In the genomic region with DNA sequence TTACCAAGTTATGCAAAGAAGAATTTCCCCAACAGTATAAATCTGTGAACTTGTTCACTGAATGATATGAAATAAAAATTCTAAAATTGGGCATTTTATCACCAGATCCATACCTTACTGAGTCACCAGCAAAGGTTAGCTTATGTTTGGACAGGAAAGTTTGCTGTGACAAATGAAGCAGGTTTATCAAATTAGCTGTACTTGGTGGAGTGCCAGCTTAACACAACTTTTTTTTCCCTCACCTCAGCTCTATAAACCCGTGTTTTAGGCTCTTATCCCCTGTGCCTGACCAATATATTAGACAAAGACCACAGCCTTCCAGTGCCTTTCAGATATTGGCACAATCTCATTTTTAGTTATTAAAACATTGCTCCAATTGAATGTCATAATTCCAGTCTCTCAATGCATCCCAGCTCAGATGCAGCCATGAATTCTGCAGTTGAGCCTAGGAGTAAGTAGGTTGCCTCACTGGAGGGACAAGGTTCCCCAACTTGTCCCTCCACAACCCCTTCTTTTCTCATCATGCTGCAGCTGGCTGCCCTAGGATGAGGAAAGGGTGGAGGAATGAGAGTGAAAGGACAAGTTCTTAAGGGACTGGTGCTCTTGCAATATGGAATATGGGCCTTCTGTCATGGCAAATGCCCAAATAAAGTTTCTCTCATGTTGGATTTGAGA, we compare ENCODE assay signal across 14 cellular contexts. TPM values are rescaled to one million over a fixed set of nuclear protein-coding genes. Genes with fewer than 3 reads are reported as not detected.
DNase-seq lines count a peak whose midpoint lies in the region; ATAC-seq and TF ChIP-seq lines count a peak whose summit lies in the region.
"Had no signal": no experiment of that assay in that cellular context is flagged by ENCODE, and none has a peak within 500 bp of the region (broad histone marks: within the 10 kb centered on the region; RNA-seq: fewer than 3 reads in every experiment).

No MANE protein-coding gene starts in this region.

- in situ Hi-C loops in IMR-90 (cut with MboI; ENCODE audit: low sequenced_read_pairs) (no loop called here), brain microvascular endothelial cell (cut with HindIII; ENCODE audit: low pct_ligation_motif_present, low sequenced_read_pairs) (no loop called here)

- H3K36me3 ChIP-seq in IMR-90 (ENCODE audit: control insufficient read depth, insufficient read depth, low read length) (no peaks in the 10 kb centered on the region), brain microvascular endothelial cell (replicated peaks) (no peaks in the 10 kb centered on the region), mesenchymal stem cell (ENCODE audit: control insufficient read depth in 1 of 2, insufficient read depth in 2 of 2, low read depth in 1 of 2, low read length in 2 of 2) (no peaks in the 10 kb centered on the region), thyroid gland (no peaks in the 10 kb centered on the region)
- H3K36me3 ChIP-seq: sigmoid colon had no signal

- POLR2A ChIA-PET in IMR-90 (lab: Charles Lee; ENCODE audit: unreplicated experiment), result interaction anchor here (0.5 kb wide), 1 partner anchor 664 kb away, joined by 3 read pairs; no protein-coding TSS in a partner anchor

- H2BK15ac ChIP-seq in IMR-90 (ENCODE audit: low read depth, low read length), result peak overlapping the region; percentile 79
- peak overlapping the region; percentile 15 for H2BK15ac ChIP-seq in mesenchymal stem cell (ENCODE audit: low read depth, poor library complexity, severe bottlenecking)

- CTCF ChIA-PET in IMR-90 (lab: Yijun Ruan, JAX), result interaction anchor here (0.6 to 1.5 kb wide), 3 partner anchors 11 to 701 kb away, joined by 3 to 4 read pairs (median 3); no protein-coding TSS in a partner anchor

- H3K9me1 ChIP-seq in IMR-90 (ENCODE audit: insufficient read depth, low read length), result peaks cover 7% of the 10 kb centered on the region

- H3K27me3 ChIP-seq in IMR-90 (ENCODE audit: control insufficient read depth, insufficient read depth, low read length), result no peaks in the 10 kb centered on the region
- no peaks in the 10 kb centered on the region for H3K27me3 ChIP-seq in brain microvascular endothelial cell (replicated peaks)
- H3K27me3 ChIP-seq in mesenchymal stem cell (ENCODE audit: control insufficient read depth in 1 of 2, insufficient read depth in 1 of 2, low read length in 2 of 2), result no peaks in the 10 kb centered on the region
- no peaks in the 10 kb centered on the region for H3K27me3 ChIP-seq in thyroid gland
- H3K27me3 ChIP-seq: sigmoid colon had no signal

- peaks cover 11 to 23% of the 10 kb centered on the region in 2 donors for H3K9me3 Mint-ChIP-seq in activated naive CD4-positive, alpha-beta T cell treated with anti-CD3 and anti-CD28 coated beads, Interleukin-2, amount 50 U/mL, for 72 hours

- H2BK120ac ChIP-seq in IMR-90 (ENCODE audit: low read depth, low read length) (peak overlapping the region; percentile 93), mesenchymal stem cell (ENCODE audit: low read depth, low read length) (peak overlapping the region; percentile 1)

- H3K9me3 ChIP-seq in IMR-90 (ENCODE audit: control insufficient read depth, insufficient read depth, low read length) (peaks cover 7% of the 10 kb centered on the region), mesenchymal stem cell (ENCODE audit: control insufficient read depth, low read length) (peaks cover 19% of the 10 kb centered on the region), thyroid gland (no peaks in the 10 kb centered on the region)

- H3K4me2 ChIP-seq in IMR-90 (ENCODE audit: low read depth, low read length) (peak overlapping the region; percentile 11), mesenchymal stem cell (ENCODE audit: low read length, poor library complexity, severe bottlenecking) (no peak overlapping the region)

- H2AFZ ChIP-seq in IMR-90 (replicated peaks; ENCODE audit: low read length, poor library complexity) (peak overlapping the region; percentile 51), mesenchymal stem cell (ENCODE audit: low read depth, low read length) (no peak overlapping the region)

- H2AK9ac ChIP-seq in IMR-90 (replicated peaks; ENCODE audit: low read depth, low read length, poor library complexity), result peak overlapping the region; percentile 77

- peak overlapping the region; percentile 91 for H2BK20ac ChIP-seq in IMR-90 (ENCODE audit: low read depth, low read length)

- no peaks in the 10 kb centered on the region for H4K20me1 ChIP-seq in IMR-90 (ENCODE audit: insufficient read depth, low read length)

- H2BK12ac ChIP-seq in mesenchymal stem cell (ENCODE audit: low read length in 2 of 2), result peak overlapping the region in 1 of 2 experiments; percentile 2

- WGBS in IMR-90 (ENCODE audit: extremely low coverage in 2 of 2, insufficient read length in 1 of 2), 2 experiments, result no CpG with 5 or more reads among the region's 1 CpG
- 57% methylated on average over 1 of the region's 1 CpG for WGBS in mesenchymal stem cell
- 24 to 36% methylated on average over 1 of the region's 1 CpG for WGBS in thyroid gland, 2 donors

- no peak for TF ChIP-seq RAD21 in IMR-90 (IDR thresholded peaks at IDR 0.05; ENCODE audit: low read length)

- DNase-seq in IMR-90 (no peak), brain microvascular endothelial cell (no peak), mesenchymal stem cell (no peak), thyroid gland (no peak)
- DNase-seq in activated effector memory CD4-positive, alpha-beta T cell treated with anti-CD3 and anti-CD28 coated beads, Interleukin-2, amount 50 U/mL, for 16 hours, result no peak
- no peak for DNase-seq in activated naive CD4-positive, alpha-beta T cell treated with anti-CD3 and anti-CD28 coated beads, Interleukin-2, amount 50 U/mL, for 72 hours (ENCODE audit: low spot score in 2 of 2)
- DNase-seq: activated naive CD8-positive, alpha-beta T cell treated with anti-CD3 and anti-CD28 coated beads, Interleukin-2, amount 50 U/mL, for 24 hours; activated T-cell treated with anti-CD3 and anti-CD28 coated beads, Interleukin-2, amount 50 U/mL, for 4 hours; left ventricle myocardium superior; NCI-H82; sigmoid colon had no signal

- ATAC-seq in IMR-90 (ENCODE audit: low read depth), result peak; percentile 46
- ATAC-seq in GM18873 (IDR thresholded peaks at IDR 0.05; ENCODE audit: low FRiP score, unreplicated experiment), result no peak
- no peak for ATAC-seq in activated naive CD4-positive, alpha-beta T cell treated with anti-CD3 and anti-CD28 coated beads, Interleukin-2, amount 50 U/mL, for 72 hours
- ATAC-seq in GM21447 (IDR thresholded peaks at IDR 0.05; ENCODE audit: unreplicated experiment), result no peak
- ATAC-seq: activated naive CD8-positive, alpha-beta T cell treated with anti-CD3 and anti-CD28 coated beads, Interleukin-2, amount 50 U/mL, for 24 hours; activated T-cell treated with anti-CD3 and anti-CD28 coated beads, Interleukin-2, amount 50 U/mL, for 4 hours; stimulated activated memory B cell treated with anti-CD40 and anti-IgM and Interleukin-4, amounts not matched to agents 10 μg/mL and 1 μg/mL and 100 μg/mL, for 72 hours had no signal

- peak overlapping the region; percentile 58; the same call in 1 of the 2 replicates for H3K56ac ChIP-seq in IMR-90 (ENCODE audit: extremely low read depth, insufficient read depth, low read length)

- dilution Hi-C loops in IMR-90 (cut with HindIII; ENCODE audit: low sequenced_read_pairs, unreplicated experiment), result no loop called here

- peak overlapping the region; percentile 55 for H3K18ac ChIP-seq in IMR-90 (ENCODE audit: low read depth, low read length)
- peak overlapping the region; percentile 3 to 72 for H3K18ac ChIP-seq in mesenchymal stem cell (ENCODE audit: low read depth in 1 of 2, low read length in 2 of 2)

- H3K36me3 Mint-ChIP-seq in activated naive CD4-positive, alpha-beta T cell treated with anti-CD3 and anti-CD28 coated beads, Interleukin-2, amount 50 U/mL, for 72 hours, result peaks cover 0 to 8% of the 10 kb centered on the region in 2 donors
- H3K36me3 Mint-ChIP-seq: stimulated activated memory B cell treated with anti-CD40 and anti-IgM and Interleukin-4, amounts not matched to agents 10 μg/mL and 1 μg/mL and 100 μg/mL, for 72 hours had no signal

- H3K79me1 ChIP-seq in IMR-90 (ENCODE audit: low read depth in 1 of 2, low read length in 2 of 2) (no peaks in the 10 kb centered on the region), mesenchymal stem cell (replicated peaks; ENCODE audit: low read length, poor library complexity, severe bottlenecking) (no peaks in the 10 kb centered on the region)

- H4K5ac ChIP-seq in IMR-90 (ENCODE audit: low read depth, low read length), result peak overlapping the region; percentile 11; the same call in 1 of the 2 replicates

- intact Hi-C loops in IMR-90 (cut with micrococcal nuclease) (no loop called here), thyroid gland (cut with DNase I) (no loop called here)

- TF ChIP-seq POLR2A in IMR-90 (IDR thresholded peaks at IDR 0.05; ENCODE audit: low read depth, low read length) (no peak), thyroid gland (IDR thresholded peaks at IDR 0.05) (no peak)

- H2BK5ac ChIP-seq in IMR-90 (ENCODE audit: low read depth, low read length, poor library complexity, severe bottlenecking), result peak overlapping the region; percentile 90
- peak overlapping the region; percentile 6 for H2BK5ac ChIP-seq in mesenchymal stem cell (ENCODE audit: low read depth, low read length, poor library complexity, severe bottlenecking)

- no peak for TF ChIP-seq CTCF in IMR-90 (conservative IDR thresholded peaks at IDR 0.05; ENCODE audit: low read depth, low read length)
- no peak for TF ChIP-seq CTCF in brain microvascular endothelial cell (IDR thresholded peaks at IDR 0.05; ENCODE audit: low read depth, low read length, missing control alignments)
- no peak for TF ChIP-seq CTCF in thyroid gland (IDR thresholded peaks at IDR 0.05)

- H3K27ac ChIP-seq in IMR-90 (ENCODE audit: insufficient read depth, low read length), result peak overlapping the region; percentile 67; the same call in 1 of the 2 replicates
- H3K27ac ChIP-seq in brain microvascular endothelial cell, result peak overlapping the region; percentile 25
- H3K27ac ChIP-seq in mesenchymal stem cell (ENCODE audit: low read length, poor library complexity, severe bottlenecking), result peak overlapping the region; percentile 76
- H3K27ac ChIP-seq in thyroid gland, result peak overlapping the region; percentile 10 to 76 (median 56)

- H3K27ac Mint-ChIP-seq in activated naive CD4-positive, alpha-beta T cell treated with anti-CD3 and anti-CD28 coated beads, Interleukin-2, amount 50 U/mL, for 72 hours, result no peak overlapping the region
- H3K27ac Mint-ChIP-seq: activated naive CD8-positive, alpha-beta T cell treated with anti-CD3 and anti-CD28 coated beads, Interleukin-2, amount 50 U/mL, for 24 hours; stimulated activated memory B cell treated with anti-CD40 and anti-IgM and Interleukin-4, amounts not matched to agents 10 μg/mL and 1 μg/mL and 100 μg/mL, for 72 hours had no signal

- H3K9ac ChIP-seq in IMR-90 (ENCODE audit: low read depth, low read length) (no peak overlapping the region), mesenchymal stem cell (ENCODE audit: low read length) (no peak overlapping the region)

- peak overlapping the region; percentile 58 to 75 for H4K8ac ChIP-seq in IMR-90 (ENCODE audit: low read depth in 2 of 2, low read length in 2 of 2)
- H4K8ac ChIP-seq in mesenchymal stem cell (ENCODE audit: low read length), result no peak overlapping the region

- no TSS peak for BruUV-seq in IMR-90 (replicated peaks; lab: Mats Ljungman, UMichigan)

- H3K23ac ChIP-seq in IMR-90 (ENCODE audit: low read depth, low read length), result peak overlapping the region; percentile 74
- H3K23ac ChIP-seq in mesenchymal stem cell (ENCODE audit: low read length in 2 of 2), result no peak overlapping the region

- H2AK5ac ChIP-seq in IMR-90 (ENCODE audit: low read depth, low read length), result peak overlapping the region; percentile 68; the same call in 1 of the 2 replicates
- H2AK5ac ChIP-seq in mesenchymal stem cell (ENCODE audit: low read length, severe bottlenecking), result peak overlapping the region; percentile 25

- H3K14ac ChIP-seq in IMR-90 (replicated peaks; ENCODE audit: low read depth, low read length) (peak overlapping the region; percentile 88), mesenchymal stem cell (ENCODE audit: low read length in 2 of 2) (no peak overlapping the region)

- H3K4ac ChIP-seq in IMR-90 (ENCODE audit: low read depth, low read length) (peak overlapping the region; percentile 91), mesenchymal stem cell (ENCODE audit: low read depth in 1 of 2, low read length in 2 of 2) (peak overlapping the region in 1 of 2 experiments; percentile 42)

- H3K4me1 ChIP-seq in IMR-90 (ENCODE audit: control insufficient read depth, insufficient read depth, low read length), result peaks cover 6% of the 10 kb centered on the region
- peaks cover 2% of the 10 kb centered on the region for H3K4me1 ChIP-seq in mesenchymal stem cell (ENCODE audit: control insufficient read depth, insufficient read depth, low read depth, low read length)
- peaks cover 14 to 16% of the 10 kb centered on the region in 2 donors for H3K4me1 ChIP-seq in thyroid gland

- no peak overlapping the region for H3K4me3 ChIP-seq in IMR-90 (ENCODE audit: insufficient read depth, low read depth, low read length)
- H3K4me3 ChIP-seq in brain microvascular endothelial cell (ENCODE audit: low read depth, low read length), result no peak overlapping the region
- H3K4me3 ChIP-seq in mesenchymal stem cell (ENCODE audit: insufficient read depth in 1 of 2, low read depth in 1 of 2, low read length in 2 of 2), result no peak overlapping the region
- no peak overlapping the region for H3K4me3 ChIP-seq in thyroid gland (replicated peaks in 1 of 3)
- H3K4me3 ChIP-seq: sigmoid colon had no signal

- H4K91ac ChIP-seq in IMR-90 (ENCODE audit: insufficient read depth, low read depth, low read length), result peak overlapping the region; percentile 76
- no peak overlapping the region for H4K91ac ChIP-seq in mesenchymal stem cell (ENCODE audit: low read length)

RNA-seq across cellular contexts. Expression of gene PDGFC, which starts 27.0 kb away (rescaled TPM):
- total RNA-seq in IMR-90 (2012; rRNA removed) (90.7 and 105 TPM in 2 replicates), thyroid gland (10 to 100 TPM; 28.9 to 34.6 (median 29.9) TPM)
- 15.6 and 19.8 TPM in 2 replicates for polyA plus RNA-seq in IMR-90 (2012; rRNA removed)
- polyA plus RNA-seq in IMR-90 (2012; cell fraction: cytosol; rRNA removed), result 4.4 and 11.0 TPM in 2 replicates
- 13.5 and 32.1 TPM in 2 replicates for polyA plus RNA-seq in IMR-90 (2012; cell fraction: nucleus; rRNA removed; ENCODE audit: low replicate concordance)
- polyA plus RNA-seq in mesenchymal stem cell (2013, experiment 1 of 2), result 55.8 TPM
- polyA plus RNA-seq in mesenchymal stem cell (2013, experiment 2 of 2), result 55.6 TPM
- total RNA-seq in activated naive CD4-positive, alpha-beta T cell treated with anti-CD3 and anti-CD28 coated beads, Interleukin-2, amount 50 U/mL, for 72 hours, result not detected

Comparison
In these comparisons a context has a peak if more than half of its experiments do, and no peak if none do; other contexts are left out.
1. H3K27ac ChIP-seq: peak in every context shown above with its lines; median percentile 76 in mesenchymal stem cell; 67 in IMR-90; 56 in thyroid gland; 25 in brain microvascular endothelial cell.
2. RNA of gene PDGFC, which starts 27.0 kb away (total RNA-seq): 90.7 to 105 TPM in IMR-90 and 28.9 to 34.6 TPM in thyroid gland; not detected in activated naive CD4-positive, alpha-beta T cell treated with anti-CD3 and anti-CD28 coated beads, Interleukin-2, amount 50 U/mL, for 72 hours; every median in the first group is over 10 times any median in the second.